Comparison of ENCODE assay signal across 16 cellular contexts in genomic region chr2:12006841-12007240, GRCh38.
DNase-seq lines count a peak whose midpoint lies in the region; ATAC-seq, FAIRE-seq and TF ChIP-seq lines count a peak whose summit lies in the region.
"Had no signal": no experiment of that assay in that cellular context is flagged by ENCODE, and none has a peak within 500 bp of the region (broad histone marks: within the 10 kb centered on the region; RNA-seq: fewer than 3 reads in every experiment).

No MANE protein-coding gene starts in this region.

- no peaks in the 10 kb centered on the region for H4K20me1 ChIP-seq in neural progenitor cell (ENCODE audit: low read depth)

- H3K4me3 ChIP-seq in SJSA1 (no peak overlapping the region), fibroblast of the aortic adventitia (ENCODE audit: low read depth, low read length) (no peak overlapping the region), neural progenitor cell (no peak overlapping the region), ovary (no peak overlapping the region)
- H3K4me3 ChIP-seq: ascending aorta, esophagus squamous epithelium, Peyer's patch, thoracic aorta had no signal

- TF ChIP-seq CTCF in fibroblast of the aortic adventitia (IDR thresholded peaks at IDR 0.05; ENCODE audit: insufficient read depth, low read length) (no peak), neural progenitor cell (IDR thresholded peaks at IDR 0.05) (no peak), GM10266 (IDR thresholded peaks at IDR 0.05; ENCODE audit: control insufficient read depth, insufficient read depth, low read depth, missing control alignments) (no peak), ovary (IDR thresholded peaks at IDR 0.05) (no peak)

- TF ChIP-seq POLR2A in ovary (IDR thresholded peaks at IDR 0.05) = no peak

- no peaks in the 10 kb centered on the region for H3K79me2 ChIP-seq in neural progenitor cell (ENCODE audit: low read depth)

- H3K36me3 Mint-ChIP-seq in neural progenitor cell = no peaks in the 10 kb centered on the region
- no peaks in the 10 kb centered on the region for H3K36me3 Mint-ChIP-seq in T-helper 17 cell (ENCODE audit: low read depth)
- H3K36me3 Mint-ChIP-seq: IgD-negative memory B cell had no signal

- H3K27me3 Mint-ChIP-seq in neural progenitor cell (ENCODE audit: insufficient read depth, low read depth) (peaks cover 2% of the 10 kb centered on the region), T-helper 17 cell (peaks cover 18% of the 10 kb centered on the region)

- intact Hi-C loops in ovary (cut with DNase I) = no loop called here

- peak overlapping the region; percentile 68 for H2AFZ ChIP-seq in neural progenitor cell (replicated peaks)

- H3K4me3 Mint-ChIP-seq in neural progenitor cell (no peak overlapping the region), T-helper 17 cell (no peak overlapping the region)

- H3K9me3 ChIP-seq in SJSA1 (replicated peaks) (no peaks in the 10 kb centered on the region), neural progenitor cell (ENCODE audit: low read depth) (no peaks in the 10 kb centered on the region), T-helper 17 cell (ENCODE audit: control insufficient read depth, low read length, poor library complexity, severe bottlenecking) (no peaks in the 10 kb centered on the region), ovary (no peaks in the 10 kb centered on the region)
- H3K9me3 ChIP-seq: ascending aorta, esophagus squamous epithelium, Peyer's patch, thoracic aorta had no signal

- H3K27ac ChIP-seq in SJSA1 (peak overlapping the region; percentile 44), neural progenitor cell (peak overlapping the region; percentile 91), ovary (no peak overlapping the region)
- H3K27ac ChIP-seq: ascending aorta, esophagus squamous epithelium, Peyer's patch, thoracic aorta had no signal

- H3K9ac ChIP-seq in neural progenitor cell = no peak overlapping the region

- H3K27me3 ChIP-seq in SJSA1 (replicated peaks) (no peaks in the 10 kb centered on the region), neural progenitor cell (no peaks in the 10 kb centered on the region), ovary (no peaks in the 10 kb centered on the region)
- H3K27me3 ChIP-seq: ascending aorta, esophagus squamous epithelium, Peyer's patch had no signal

- peak; percentile 78 to 83 for DNase-seq in SJSA1 (ENCODE audit: low read depth in 1 of 2, low spot score in 2 of 2)
- peak; percentile 24 for DNase-seq in fibroblast of the aortic adventitia (ENCODE audit: low read depth)
- DNase-seq in neural progenitor cell (ENCODE audit: low spot score) = peak; percentile 94
- no peak for DNase-seq in GM10266 (ENCODE audit: extremely low spot score)
- no peak for DNase-seq in T-helper 17 cell
- DNase-seq in ovary = no peak
- DNase-seq in NOMO-1 treated with dmso at 0.1 percent for 144 hours (lab: John Stamatoyannopoulos, UW; ENCODE audit: unreplicated experiment) = no peak
- DNase-seq: esophagus squamous epithelium, left ventricle myocardium superior, NCI-H2081 treated with DMSO at 0.1 percent for 48 hours, Peyer's patch had no signal

- H3K4me1 ChIP-seq in SJSA1 (replicated peaks) = peaks cover 42% of the 10 kb centered on the region
- H3K4me1 ChIP-seq in neural progenitor cell = peaks cover 24% of the 10 kb centered on the region
- H3K4me1 ChIP-seq in ovary (ENCODE audit: insufficient read depth) = no peaks in the 10 kb centered on the region
- H3K4me1 ChIP-seq: ascending aorta had no signal

- TF ChIP-seq EP300 in ovary (IDR thresholded peaks at IDR 0.05) = no peak

- H3K36me3 ChIP-seq in SJSA1 (no peaks in the 10 kb centered on the region), neural progenitor cell (no peaks in the 10 kb centered on the region), ovary (no peaks in the 10 kb centered on the region)
- H3K36me3 ChIP-seq: ascending aorta, esophagus squamous epithelium, Peyer's patch, thoracic aorta had no signal

- peak overlapping the region; percentile 78 for H3K27ac Mint-ChIP-seq in neural progenitor cell
- H3K27ac Mint-ChIP-seq in T-helper 17 cell = no peak overlapping the region
- H3K27ac Mint-ChIP-seq: IgD-negative memory B cell had no signal

- H3K4me1 Mint-ChIP-seq in neural progenitor cell (peaks cover 20% of the 10 kb centered on the region), T-helper 17 cell (peaks cover 18% of the 10 kb centered on the region)

- FAIRE-seq in G401.6 (lab: Jason Lieb, UNC) = peak; percentile 98

- WGBS in ovary, 3 donors = 47 to 59% (median 55%) methylated on average over 4 of the region's 4 CpGs

- peaks cover 17% of the 10 kb centered on the region for H3F3A ChIP-seq in neural progenitor cell (ENCODE audit: low read depth)

- ATAC-seq in T-helper 17 cell = no peak
- ATAC-seq: sciatic nerve had no signal

- H3K4me2 ChIP-seq in neural progenitor cell = peak overlapping the region; percentile 40

- peaks cover 5% of the 10 kb centered on the region for H3K9me3 Mint-ChIP-seq in neural progenitor cell
- H3K9me3 Mint-ChIP-seq: IgD-negative memory B cell had no signal

Comparison
In these comparisons a context has a peak if more than half of its experiments do, and no peak if none do; other contexts are left out.
1. DNase-seq: peak in SJSA1 (2 of 2), fibroblast of the aortic adventitia (single experiment) and neural progenitor cell (single experiment); none in GM10266 (single experiment), T-helper 17 cell (0 of 3), ovary (0 of 5) and NOMO-1 treated with dmso at 0.1 percent for 144 hours (single experiment).
2. H3K27ac ChIP-seq: peak in SJSA1 (single experiment) and neural progenitor cell (single experiment); none in ovary (0 of 2).